17 cellular contexts compared by ENCODE assay signal in the genomic region with DNA sequence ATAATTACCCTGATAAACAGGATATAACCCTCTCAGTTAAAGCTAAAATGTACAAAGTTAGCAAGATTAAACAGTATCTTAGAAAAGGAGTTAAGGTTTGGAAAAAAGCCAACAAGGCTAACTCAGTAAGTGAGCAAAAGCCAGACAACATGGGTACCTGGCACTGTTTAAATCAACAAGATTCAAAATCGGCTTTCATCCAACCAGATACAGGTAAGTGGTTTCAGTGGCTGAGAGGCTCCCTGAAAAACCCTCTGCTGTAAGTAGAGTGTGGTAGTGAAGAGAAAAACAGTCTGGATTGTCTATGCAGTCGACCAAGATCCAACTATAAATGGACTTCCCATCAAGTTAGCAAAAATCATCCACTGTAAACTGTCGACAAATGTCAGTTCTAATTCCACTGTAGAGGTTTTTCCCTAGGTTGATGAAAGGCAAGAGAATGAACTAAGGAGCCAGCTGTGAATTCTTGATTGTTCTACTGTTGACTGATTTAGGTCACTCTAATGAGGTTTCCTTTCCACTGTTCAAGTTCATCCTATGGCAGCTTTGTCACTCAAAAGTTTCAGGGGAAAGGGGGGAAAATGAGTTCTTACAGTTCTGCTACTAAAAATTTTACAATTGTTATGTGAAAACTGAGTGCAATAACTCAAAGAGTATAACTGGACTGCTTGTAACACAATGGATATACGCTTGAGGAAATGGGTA. TPM values are rescaled to one million over a fixed set of nuclear protein-coding genes. Genes with fewer than 3 reads are reported as not detected.
DNase-seq lines count a peak whose midpoint lies in the region; ATAC-seq and TF ChIP-seq lines count a peak whose summit lies in the region.
"Had no signal": no experiment of that assay in that cellular context is flagged by ENCODE, and none has a peak within 500 bp of the region (broad histone marks: within the 10 kb centered on the region; RNA-seq: fewer than 3 reads in every experiment).

No MANE protein-coding gene starts in this region.

- no peak overlapping the region for H3K27ac ChIP-seq in prostate gland
- H3K27ac ChIP-seq: C4-2B had no signal

- H3K9me3 ChIP-seq in prostate gland, result no peaks in the 10 kb centered on the region

- no peaks in the 10 kb centered on the region for H3K4me1 ChIP-seq in prostate gland (replicated peaks)

- no peak for TF ChIP-seq POLR2A in prostate gland (IDR thresholded peaks at IDR 0.05)

- H3K36me3 Mint-ChIP-seq in activated naive CD8-positive, alpha-beta T cell, result peaks cover 2% of the 10 kb centered on the region
- H3K36me3 Mint-ChIP-seq in activated naive CD8-positive, alpha-beta T cell treated with anti-CD3 and anti-CD28 coated beads for 36 hours, result peaks cover 20% of the 10 kb centered on the region

- H3K9me3 Mint-ChIP-seq in activated naive CD8-positive, alpha-beta T cell (ENCODE audit: low read depth), result no peaks in the 10 kb centered on the region
- H3K9me3 Mint-ChIP-seq in activated naive CD8-positive, alpha-beta T cell treated with anti-CD3 and anti-CD28 coated beads for 36 hours, result no peaks in the 10 kb centered on the region
- no peaks in the 10 kb centered on the region for H3K9me3 Mint-ChIP-seq in stimulated activated naive CD8-positive, alpha-beta T cell treated with anti-CD3 and anti-CD28 coated beads, Interleukin-15, amount 100 ng/mL, for 72 hours

- H3K36me3 ChIP-seq in prostate gland, result peaks cover 0 to 8% of the 10 kb centered on the region in 2 donors

- no peaks in the 10 kb centered on the region for H3K27me3 ChIP-seq in prostate gland (replicated peaks; ENCODE audit: insufficient read depth)

- H3K27ac Mint-ChIP-seq in activated naive CD8-positive, alpha-beta T cell, result peak overlapping the region; percentile 28
- H3K27ac Mint-ChIP-seq in activated naive CD8-positive, alpha-beta T cell treated with anti-CD3 and anti-CD28 coated beads for 36 hours, result no peak overlapping the region
- H3K27ac Mint-ChIP-seq in stimulated activated naive CD8-positive, alpha-beta T cell treated with anti-CD3 and anti-CD28 coated beads, Interleukin-15, amount 100 ng/mL, for 72 hours, result peak overlapping the region; percentile 27 to 61

- H3K27me3 Mint-ChIP-seq in activated naive CD8-positive, alpha-beta T cell, result no peaks in the 10 kb centered on the region
- no peaks in the 10 kb centered on the region for H3K27me3 Mint-ChIP-seq in activated naive CD8-positive, alpha-beta T cell treated with anti-CD3 and anti-CD28 coated beads for 36 hours
- no peaks in the 10 kb centered on the region for H3K27me3 Mint-ChIP-seq in stimulated activated naive CD8-positive, alpha-beta T cell treated with anti-CD3 and anti-CD28 coated beads, Interleukin-15, amount 100 ng/mL, for 72 hours

- no peak for DNase-seq in activated naive CD8-positive, alpha-beta T cell treated with anti-CD3 and anti-CD28 coated beads for 36 hours
- peak; percentile 57 for DNase-seq in DMS79 treated with DMSO at 0.1 percent for 48 hours (lab: John Stamatoyannopoulos, UW)
- DNase-seq in left lobe of liver (ENCODE audit: low spot score), result no peak
- no peak for DNase-seq in stimulated activated naive CD8-positive, alpha-beta T cell treated with anti-CD3 and anti-CD28 coated beads, Interleukin-15, amount 100 ng/mL, for 72 hours
- DNase-seq in prostate gland (ENCODE audit: low spot score), result no peak
- DNase-seq: EL, GF-D8, IMR-90, NCI-H1694, NCI-H2081 treated with DMSO at 0.1 percent for 48 hours, NCI-H2171 treated with DMSO at 0.1 percent for 48 hours, NCI-H526, PC-3, Right ventricle myocardium superior had no signal

- intact Hi-C loops in prostate gland (cut with DNase I), result no loop called here

- TF ChIP-seq CTCF in prostate gland (IDR thresholded peaks at IDR 0.05), result no peak

- ATAC-seq in left lobe of liver, result peak; percentile 45
- ATAC-seq in stimulated activated naive CD8-positive, alpha-beta T cell treated with anti-CD3 and anti-CD28 coated beads, Interleukin-15, amount 100 ng/mL, for 72 hours, result no peak
- no peak for ATAC-seq in GM18909 (IDR thresholded peaks at IDR 0.05; ENCODE audit: poor library complexity, unreplicated experiment)
- ATAC-seq: PC-3 had no signal

- no peak overlapping the region for H3K4me3 ChIP-seq in prostate gland

- no peak overlapping the region for H3K4me3 Mint-ChIP-seq in activated naive CD8-positive, alpha-beta T cell
- no peak overlapping the region for H3K4me3 Mint-ChIP-seq in activated naive CD8-positive, alpha-beta T cell treated with anti-CD3 and anti-CD28 coated beads for 36 hours
- no peak overlapping the region for H3K4me3 Mint-ChIP-seq in stimulated activated naive CD8-positive, alpha-beta T cell treated with anti-CD3 and anti-CD28 coated beads, Interleukin-15, amount 100 ng/mL, for 72 hours

- 79% methylated on average over 4 of the region's 4 CpGs for WGBS in prostate gland

- H3K4me1 Mint-ChIP-seq in activated naive CD8-positive, alpha-beta T cell (ENCODE audit: low read depth), result peaks cover 13% of the 10 kb centered on the region
- peaks cover 4% of the 10 kb centered on the region for H3K4me1 Mint-ChIP-seq in activated naive CD8-positive, alpha-beta T cell treated with anti-CD3 and anti-CD28 coated beads for 36 hours
- H3K4me1 Mint-ChIP-seq in stimulated activated naive CD8-positive, alpha-beta T cell treated with anti-CD3 and anti-CD28 coated beads, Interleukin-15, amount 100 ng/mL, for 72 hours, result peaks cover 13% of the 10 kb centered on the region

RNA-seq across cellular contexts. Expression of gene ETF1, which starts 27.3 kb away (rescaled TPM):
- 100 to 1,000 TPM; 256 TPM for total RNA-seq in activated naive CD8-positive, alpha-beta T cell treated with anti-CD3 and anti-CD28 coated beads for 36 hours
- total RNA-seq in left lobe of liver (28.1 TPM), prostate gland (10 to 100 TPM; 58.0 to 64.1 TPM)

RNA-seq across cellular contexts. Expression of gene EGR1, which starts 50.4 kb away (rescaled TPM):
- total RNA-seq in activated naive CD8-positive, alpha-beta T cell treated with anti-CD3 and anti-CD28 coated beads for 36 hours, result 10 to 100 TPM; 48.0 to 48.1 TPM
- total RNA-seq in left lobe of liver, result 12.1 TPM
- total RNA-seq in prostate gland, result 10 to 100 TPM; 12.2 to 19.5 TPM

RNA-seq across cellular contexts. Expression of gene HSPA9, which starts 59.5 kb away (rescaled TPM):
- total RNA-seq in activated naive CD8-positive, alpha-beta T cell treated with anti-CD3 and anti-CD28 coated beads for 36 hours, result 100 to 1,000 TPM; 578 to 584 TPM
- total RNA-seq in left lobe of liver (201 TPM), prostate gland (100 to 1,000 TPM; 273 to 331 TPM)
